ENCODE assay signal across 1 cellular context in the genomic region with DNA sequence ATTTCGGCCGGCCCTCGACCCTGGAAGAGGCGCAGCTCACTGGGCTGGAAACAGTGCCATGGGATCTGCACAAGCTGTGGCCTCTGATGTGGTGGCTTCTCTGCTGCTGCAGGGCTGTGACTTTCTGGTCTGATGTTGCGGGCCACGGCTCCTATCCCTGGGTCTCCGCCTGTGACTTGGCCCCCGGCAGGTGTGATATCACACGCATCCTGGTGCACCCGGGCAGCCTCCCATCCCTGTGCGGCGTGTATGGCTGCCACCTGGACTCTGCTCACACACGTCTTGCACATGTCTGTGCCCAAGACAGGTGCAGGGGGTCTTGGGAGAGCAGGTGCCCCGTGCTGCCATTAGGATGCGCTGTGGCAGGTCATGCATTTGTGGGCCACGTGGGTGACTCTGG.
TF ChIP-seq lines count a peak whose summit lies in the region.

No MANE protein-coding gene starts in this region.

TF ChIP-seq in HepG2, 621 proteins besides CTCF, POLR2A, EP300 and RAD21:
- TF ChIP-seq GABPB1 (CRISPR knock-in tag; IDR thresholded peaks at IDR 0.05) (no peak), HNRNPL (IDR thresholded peaks at IDR 0.05; ENCODE audit: low read depth, low read length) (0 out of 2 replicates have a peak, but pooled peaks have one; percentile 7)
- TF ChIP-seq, protein P1, sequence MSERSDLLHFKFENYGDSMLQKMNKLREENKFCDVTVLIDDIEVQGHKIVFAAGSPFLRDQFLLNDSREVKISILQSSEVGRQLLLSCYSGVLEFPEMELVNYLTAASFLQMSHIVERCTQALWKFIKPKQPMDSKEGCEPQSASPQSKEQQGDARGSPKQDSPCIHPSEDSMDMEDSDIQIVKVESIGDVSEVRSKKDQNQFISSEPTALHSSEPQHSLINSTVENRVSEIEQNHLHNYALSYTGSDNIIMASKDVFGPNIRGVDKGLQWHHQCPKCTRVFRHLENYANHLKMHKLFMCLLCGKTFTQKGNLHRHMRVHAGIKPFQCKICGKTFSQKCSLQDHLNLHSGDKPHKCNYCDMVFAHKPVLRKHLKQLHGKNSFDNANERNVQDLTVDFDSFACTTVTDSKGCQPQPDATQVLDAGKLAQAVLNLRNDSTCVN (CRISPR knock-in tag; IDR thresholded peaks at IDR 0.05; ENCODE audit: borderline replicate concordance) = no peak
- TF ChIP-seq, protein P2, sequence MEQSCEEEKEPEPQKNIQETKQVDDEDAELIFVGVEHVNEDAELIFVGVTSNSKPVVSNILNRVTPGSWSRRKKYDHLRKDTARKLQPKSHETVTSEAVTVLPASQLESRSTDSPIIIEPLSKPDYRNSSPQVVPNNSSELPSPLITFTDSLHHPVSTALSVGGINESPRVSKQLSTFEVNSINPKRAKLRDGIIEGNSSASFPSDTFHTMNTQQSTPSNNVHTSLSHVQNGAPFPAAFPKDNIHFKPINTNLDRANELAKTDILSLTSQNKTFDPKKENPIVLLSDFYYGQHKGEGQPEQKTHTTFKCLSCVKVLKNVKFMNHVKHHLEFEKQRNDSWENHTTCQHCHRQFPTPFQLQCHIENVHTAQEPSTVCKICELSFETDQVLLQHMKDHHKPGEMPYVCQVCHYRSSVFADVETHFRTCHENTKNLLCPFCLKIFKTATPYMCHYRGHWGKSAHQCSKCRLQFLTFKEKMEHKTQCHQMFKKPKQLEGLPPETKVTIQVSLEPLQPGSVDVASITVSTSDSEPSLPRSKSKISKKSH (CRISPR knock-in tag; IDR thresholded peaks at IDR 0.05; ENCODE audit: borderline replicate concordance) = 0 out of 2 replicates have a peak, but pooled peaks have one; percentile 29
